ENCODE assay signal across 8 cellular contexts in the genomic region with DNA sequence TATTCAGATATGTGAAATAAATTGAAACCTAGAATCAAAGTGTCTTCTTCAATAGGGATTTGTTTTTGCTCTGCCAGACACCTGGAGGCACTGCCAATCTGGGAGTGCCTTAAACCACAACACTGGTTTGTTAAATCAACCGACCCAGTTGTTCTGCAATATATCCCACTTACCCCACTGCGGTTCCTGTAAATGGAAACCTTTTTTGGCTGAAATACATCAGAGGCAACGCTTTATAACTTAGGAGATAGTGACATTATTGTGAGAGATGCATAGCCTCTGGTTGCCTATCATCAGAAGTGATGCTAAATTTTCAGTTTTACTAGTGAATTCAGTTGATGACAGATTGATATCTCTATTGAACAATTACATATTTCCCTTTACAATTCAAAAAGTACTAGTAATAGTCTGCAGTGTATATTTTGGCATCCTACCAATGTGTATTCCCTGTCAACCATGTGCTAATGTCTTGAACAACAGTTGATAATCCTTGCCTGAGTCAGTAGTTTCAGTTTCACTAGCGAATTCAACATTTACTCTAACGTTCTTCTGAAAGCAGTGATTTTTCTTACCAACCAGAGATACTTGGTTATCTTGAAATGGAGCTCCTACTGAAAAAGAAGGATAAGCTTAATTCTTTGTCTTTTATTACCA. TPM values are rescaled to one million over a fixed set of nuclear protein-coding genes. Genes with fewer than 3 reads are reported as not detected.
DNase-seq lines count a peak whose midpoint lies in the region; ATAC-seq, FAIRE-seq and TF ChIP-seq lines count a peak whose summit lies in the region.

No MANE protein-coding gene starts in this region.

- no peak for FAIRE-seq in small intestine (lab: Jason Lieb, UNC)

- no peak for ATAC-seq in GM23338

- H3K79me2 ChIP-seq in SK-N-SH (ENCODE audit: insufficient read depth) = no peaks in the 10 kb centered on the region
- no peaks in the 10 kb centered on the region for H3K79me2 ChIP-seq in GM23338 (replicated peaks; ENCODE audit: insufficient read depth)

- H3K27me3 ChIP-seq in SK-N-SH (ENCODE audit: insufficient read depth) (no peaks in the 10 kb centered on the region), small intestine (ENCODE audit: control insufficient read depth in 2 of 2, insufficient read depth in 2 of 2, low read length in 2 of 2) (no peaks in the 10 kb centered on the region), GM23338 (ENCODE audit: insufficient read depth) (no peaks in the 10 kb centered on the region)

- H3K36me3 Mint-ChIP-seq in activated CD4-positive, alpha-beta T cell treated with anti-CD3 and anti-CD28 coated beads, Interleukin-2, amount 10 ng/mL, durations not matched to agents 7 days and 5 days (ENCODE audit: low read depth) = peaks cover 10% of the 10 kb centered on the region
- peaks cover 4% of the 10 kb centered on the region; the same call in 2 of the 3 replicates for H3K36me3 Mint-ChIP-seq in GM23338 (ENCODE audit: low read depth)

- peak overlapping the region; percentile 80 for H3K27ac Mint-ChIP-seq in activated CD4-positive, alpha-beta T cell treated with anti-CD3 and anti-CD28 coated beads, Interleukin-2, amount 10 ng/mL, durations not matched to agents 7 days and 5 days
- no peak overlapping the region for H3K27ac Mint-ChIP-seq in GM23338

- H3K4me1 Mint-ChIP-seq in activated CD4-positive, alpha-beta T cell treated with anti-CD3 and anti-CD28 coated beads, Interleukin-2, amount 10 ng/mL, durations not matched to agents 7 days and 5 days = peaks cover 24% of the 10 kb centered on the region
- no peaks in the 10 kb centered on the region for H3K4me1 Mint-ChIP-seq in GM23338

- CTCF ChIA-PET in activated CD4-positive, alpha-beta T cell treated with anti-CD3 and anti-CD28 coated beads, Interleukin-2, amount 10 ng/mL, durations not matched to agents 7 days and 5 days (lab: Charles Lee) = interaction anchor here (1.0 to 2.2 kb wide), 8 partner anchors 8 to 85 kb away, joined by 3 to 9 read pairs (median 4); no protein-coding TSS in a partner anchor
- CTCF ChIA-PET in SK-N-SH (lab: Yijun Ruan, JAX) = interaction anchor here (1.6 to 1.7 kb wide), 2 partner anchors 16 to 21 kb away, joined by 6 to 7 read pairs; no protein-coding TSS in a partner anchor

- H3K9me2 ChIP-seq in SK-N-SH = no peaks in the 10 kb centered on the region
- H3K9me2 ChIP-seq in GM23338 (ENCODE audit: insufficient read depth) = no peaks in the 10 kb centered on the region

- POLR2A ChIA-PET in activated CD4-positive, alpha-beta T cell treated with anti-CD3 and anti-CD28 coated beads, Interleukin-2, amount 10 ng/mL, durations not matched to agents 7 days and 5 days (lab: Charles Lee) = interaction anchor here (0.6 kb wide), 1 partner anchor 775 kb away, joined by 3 read pairs; no protein-coding TSS in a partner anchor
- POLR2A ChIA-PET in SK-N-SH (lab: Yijun Ruan, JAX) = no interaction called here

- TF ChIP-seq RAD21 in SK-N-SH (IDR thresholded peaks at IDR 0.05; ENCODE audit: low read length) = no peak

- H3K4me1 ChIP-seq in SK-N-SH (ENCODE audit: control insufficient read depth in 1 of 2, insufficient read depth in 2 of 2, low read depth in 1 of 2, low read length in 1 of 2) (peaks cover 0 to 19% of the 10 kb centered on the region in 2 experiments; a peak in 2 of 4 replicates), small intestine (ENCODE audit: control insufficient read depth in 2 of 2, insufficient read depth in 1 of 2, low read depth in 1 of 2, low read length in 1 of 2) (peaks cover 2 to 8% of the 10 kb centered on the region in 2 donors), GM23338 (ENCODE audit: insufficient read depth) (no peaks in the 10 kb centered on the region)

- H4K20me1 ChIP-seq in SK-N-SH (ENCODE audit: insufficient read depth) (no peaks in the 10 kb centered on the region), GM23338 (replicated peaks; ENCODE audit: insufficient read depth) (no peaks in the 10 kb centered on the region; the same call in 1 of the 2 replicates)

- H2AFZ ChIP-seq in SK-N-SH (ENCODE audit: low read depth) = peak overlapping the region; percentile 61
- no peak overlapping the region for H2AFZ ChIP-seq in GM23338

- no peaks in the 10 kb centered on the region for H3K36me3 ChIP-seq in SK-N-SH (replicated peaks in 1 of 2; ENCODE audit: control insufficient read depth in 1 of 2, insufficient read depth in 2 of 2, low read length in 1 of 2)
- H3K36me3 ChIP-seq in small intestine (ENCODE audit: control insufficient read depth in 2 of 2, insufficient read depth in 2 of 2, low read length in 2 of 2) = no peaks in the 10 kb centered on the region
- H3K36me3 ChIP-seq in GM23338 (ENCODE audit: insufficient read depth) = no peaks in the 10 kb centered on the region

- peak overlapping the region; percentile 11 to 66; a peak in 3 of 4 replicates for H3K27ac ChIP-seq in SK-N-SH (ENCODE audit: low read depth in 2 of 2, low read length in 1 of 2)
- H3K27ac ChIP-seq in small intestine (ENCODE audit: low read depth in 1 of 2, low read length in 1 of 2) = peak overlapping the region in 1 of 2 donors; percentile 62
- no peak overlapping the region for H3K27ac ChIP-seq in GM23338 (ENCODE audit: low read depth)

- peak overlapping the region; percentile 39; the same call in 1 of the 2 replicates for H3K9ac ChIP-seq in SK-N-SH

- peak overlapping the region; percentile 48 for H3K4me3 Mint-ChIP-seq in activated CD4-positive, alpha-beta T cell treated with anti-CD3 and anti-CD28 coated beads, Interleukin-2, amount 10 ng/mL, durations not matched to agents 7 days and 5 days
- no peak overlapping the region for H3K4me3 Mint-ChIP-seq in GM23338

- peak overlapping the region; percentile 10 to 32; a peak in 3 of 4 replicates for H3K4me3 ChIP-seq in SK-N-SH (ENCODE audit: low read depth in 2 of 2, low read length in 1 of 2)
- H3K4me3 ChIP-seq in fibroblast of pulmonary artery (replicated peaks; ENCODE audit: low read depth, low read length) = peak overlapping the region; percentile 53
- H3K4me3 ChIP-seq in small intestine (ENCODE audit: low read depth in 1 of 2, low read length in 2 of 2) = no peak overlapping the region
- H3K4me3 ChIP-seq in GM23338 = no peak overlapping the region

- TF ChIP-seq CTCF in SK-N-SH (IDR thresholded peaks at IDR 0.05) (no peak), fibroblast of pulmonary artery (IDR thresholded peaks at IDR 0.05; ENCODE audit: low read length, missing control alignments) (no peak), GM23338 (conservative IDR thresholded peaks at IDR 0.05; ENCODE audit: low read depth in 2 of 2) (no peak)

- DNase-seq in activated CD4-positive, alpha-beta T cell treated with anti-CD3 and anti-CD28 coated beads, Interleukin-2, amount 10 ng/mL, durations not matched to agents 7 days and 5 days = no peak
- DNase-seq in activated CD4-positive, alpha-beta T cell treated with anti-CD3 and anti-CD28 coated beads for 4 hours = no peak
- DNase-seq in SK-N-SH (no peak), fibroblast of pulmonary artery (ENCODE audit: low read depth) (peak; percentile 71), small intestine (peak; percentile 74), anterior cingulate cortex (lab: John Stamatoyannopoulos, UW) (no peak), GM23338 (ENCODE audit: low spot score) (no peak)
- DNase-seq in stimulated activated CD4-positive, alpha-beta T cell treated with anti-CD3 and anti-CD28 coated beads, Interleukin-12 subunit alpha, Interleukin-12 subunit beta, amount 100 ng/mL, for 4 hours = no peak

- H3F3A ChIP-seq in SK-N-SH (replicated peaks; ENCODE audit: insufficient read depth) (no peaks in the 10 kb centered on the region), GM23338 (replicated peaks; ENCODE audit: low read depth) (no peaks in the 10 kb centered on the region)

- peak overlapping the region; percentile 69 for H3K4me2 ChIP-seq in SK-N-SH
- no peak overlapping the region for H3K4me2 ChIP-seq in GM23338

- H3K9me3 Mint-ChIP-seq in activated CD4-positive, alpha-beta T cell treated with anti-CD3 and anti-CD28 coated beads, Interleukin-2, amount 10 ng/mL, durations not matched to agents 7 days and 5 days = peaks cover 7% of the 10 kb centered on the region
- peaks cover 8% of the 10 kb centered on the region; the same call in 2 of the 3 replicates for H3K9me3 Mint-ChIP-seq in GM23338

- TF ChIP-seq EP300 in SK-N-SH (IDR thresholded peaks at IDR 0.05; ENCODE audit: borderline replicate concordance in 1 of 2, low read depth in 1 of 2, low read length in 1 of 2) = no peak

- H3K27me3 Mint-ChIP-seq in activated CD4-positive, alpha-beta T cell treated with anti-CD3 and anti-CD28 coated beads, Interleukin-2, amount 10 ng/mL, durations not matched to agents 7 days and 5 days = no peaks in the 10 kb centered on the region
- peaks cover 3% of the 10 kb centered on the region for H3K27me3 Mint-ChIP-seq in GM23338 (ENCODE audit: insufficient read depth, low read depth, poor library complexity)

- H3K9me3 ChIP-seq in SK-N-SH (no peaks in the 10 kb centered on the region), small intestine (ENCODE audit: control insufficient read depth, low read depth) (no peaks in the 10 kb centered on the region)

- WGBS in SK-N-SH (ENCODE audit: low lambda C conversion rate) = 58% methylated on average over 5 of the region's 5 CpGs
- 13 to 22% (median 21%) methylated on average over 5 of the region's 5 CpGs for WGBS in small intestine, 3 donors

TF ChIP-seq in SK-N-SH, 30 proteins besides CTCF, POLR2A, EP300 and RAD21:
- TF ChIP-seq MAX (IDR thresholded peaks at IDR 0.05; ENCODE audit: low read depth) = peak; percentile 31; the same call in 1 of the 2 replicates
- no peak for TF ChIP-seq JUND (IDR thresholded peaks at IDR 0.05)

TF ChIP-seq in GM23338, 12 proteins besides CTCF, POLR2A, EP300 and RAD21:
- no peak for TF ChIP-seq NANOG (IDR thresholded peaks at IDR 0.05; ENCODE audit: borderline replicate concordance)
TF ChIP-seq in GM23338: peak in this region for 0.

RNA-seq across cellular contexts. Expression of gene PPP2R5C, which starts 30.5 kb away (rescaled TPM):
- total RNA-seq in activated CD4-positive, alpha-beta T cell treated with anti-CD3 and anti-CD28 coated beads, Interleukin-2, amount 10 ng/mL, durations not matched to agents 7 days and 5 days = 100 to 1,000 TPM; 291 to 300 TPM
- 43.7 and 61.0 TPM in 2 replicates for polyA plus RNA-seq in SK-N-SH (2012; rRNA removed)
- polyA plus RNA-seq in SK-N-SH (2012; cell fraction: cytosol; rRNA removed) = 61.5 and 75.2 TPM in 2 replicates
- 40.4 and 72.7 TPM in 2 replicates for polyA plus RNA-seq in SK-N-SH (2012; cell fraction: nucleus; rRNA removed)
- polyA plus RNA-seq in small intestine = 10 to 100 TPM; 59.6 to 77.2 (median 71.3) TPM
- 75.4 and 76.4 TPM in 2 replicates for total RNA-seq in GM23338 (2014; rRNA removed; shearing (Covaris generic))
- 75.3 and 79.7 TPM in 2 replicates for polyA plus RNA-seq in GM23338 (2016; fragmentation: Nextera tagmentation; extraction: Ambion mirVana)

Comparison
In these comparisons a context has a peak if more than half of its experiments do, and no peak if none do; other contexts are left out.
1. DNase-seq: peak in fibroblast of pulmonary artery (single experiment) and small intestine (single experiment); none in activated CD4-positive, alpha-beta T cell treated with anti-CD3 and anti-CD28 coated beads, Interleukin-2, amount 10 ng/mL, durations not matched to agents 7 days and 5 days (single experiment), activated CD4-positive, alpha-beta T cell treated with anti-CD3 and anti-CD28 coated beads for 4 hours (0 of 2), SK-N-SH (single experiment), anterior cingulate cortex (0 of 58), GM23338 (single experiment) and stimulated activated CD4-positive, alpha-beta T cell treated with anti-CD3 and anti-CD28 coated beads, Interleukin-12 subunit alpha, Interleukin-12 subunit beta, amount 100 ng/mL, for 4 hours (single experiment).
2. H3K4me3 ChIP-seq: peak in SK-N-SH (2 of 2) and fibroblast of pulmonary artery (single experiment); none in small intestine (0 of 2) and GM23338 (single experiment).